ENCODE assay signal across 1 cellular context in the genomic region with DNA sequence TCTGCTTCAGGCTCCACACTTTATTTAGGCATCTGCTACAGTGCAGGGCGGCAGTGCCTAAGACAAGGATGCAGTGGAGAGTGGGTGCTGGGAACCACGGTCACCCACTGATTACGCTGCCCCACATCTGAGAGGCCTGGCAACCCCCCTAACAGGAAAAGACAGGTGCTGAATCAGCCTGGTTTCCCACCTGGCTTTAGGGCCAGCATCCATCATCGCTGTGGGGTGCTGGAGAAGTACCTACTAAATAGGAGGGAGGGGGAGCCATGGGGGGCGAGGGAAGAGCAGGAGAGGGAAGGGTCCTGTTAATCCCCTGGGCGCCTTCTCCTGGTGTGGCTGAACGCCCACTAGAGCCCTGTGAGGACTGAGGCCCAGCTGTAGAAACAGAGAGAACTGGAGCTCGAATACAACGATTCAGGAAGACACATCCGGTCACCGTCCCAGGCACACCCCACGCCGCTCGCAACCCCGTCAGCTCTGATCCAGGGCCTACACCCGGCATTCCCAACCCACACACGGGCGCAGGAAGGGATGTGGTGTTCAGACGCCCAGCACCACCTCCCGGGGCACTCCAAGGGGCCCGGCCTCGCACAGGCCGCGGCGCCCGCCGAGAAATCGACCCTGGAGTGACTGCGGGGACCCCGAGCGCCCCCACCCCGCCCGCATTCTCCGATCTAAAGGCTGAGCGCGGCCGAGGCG.
A peak's percentile ranks its signal among the peaks of the same experiment; 100 is the strongest.
TF ChIP-seq lines count a peak whose summit lies in the region.

No MANE protein-coding gene starts in this region.

TF ChIP-seq in HCT116, 20 proteins besides CTCF, POLR2A, EP300 and RAD21:
- TF ChIP-seq SP1 (IDR thresholded peaks at IDR 0.05; ENCODE audit: low read depth), result no peak
- TF ChIP-seq EZH2phosphoT487 (IDR thresholded peaks at IDR 0.05; ENCODE audit: borderline replicate concordance), result no peak
- TF ChIP-seq ZBTB33 (IDR thresholded peaks at IDR 0.05; ENCODE audit: extremely low read depth, insufficient replicate concordance, low read length), result no peak
- no peak for TF ChIP-seq CEBPB (IDR thresholded peaks at IDR 0.05; ENCODE audit: low read depth)
- peak; percentile 96 for TF ChIP-seq ZFX (IDR thresholded peaks at IDR 0.05)
- TF ChIP-seq EZH2 (IDR thresholded peaks at IDR 0.05), result no peak
